In genomic region chr1:205476648-205477047, GRCh38 we compare ENCODE assay signal across 2 cellular contexts.
TF ChIP-seq lines count a peak whose summit lies in the region.

No MANE protein-coding gene starts in this region.

TF ChIP-seq in HEK293, 187 proteins besides CTCF, POLR2A, EP300 and RAD21:
- 0 out of 2 replicates have a peak, but pooled peaks have one; percentile 45 for TF ChIP-seq ZNF785 (tag by site-specific recombination; IDR thresholded peaks at IDR 0.05)
- TF ChIP-seq, protein P1, sequence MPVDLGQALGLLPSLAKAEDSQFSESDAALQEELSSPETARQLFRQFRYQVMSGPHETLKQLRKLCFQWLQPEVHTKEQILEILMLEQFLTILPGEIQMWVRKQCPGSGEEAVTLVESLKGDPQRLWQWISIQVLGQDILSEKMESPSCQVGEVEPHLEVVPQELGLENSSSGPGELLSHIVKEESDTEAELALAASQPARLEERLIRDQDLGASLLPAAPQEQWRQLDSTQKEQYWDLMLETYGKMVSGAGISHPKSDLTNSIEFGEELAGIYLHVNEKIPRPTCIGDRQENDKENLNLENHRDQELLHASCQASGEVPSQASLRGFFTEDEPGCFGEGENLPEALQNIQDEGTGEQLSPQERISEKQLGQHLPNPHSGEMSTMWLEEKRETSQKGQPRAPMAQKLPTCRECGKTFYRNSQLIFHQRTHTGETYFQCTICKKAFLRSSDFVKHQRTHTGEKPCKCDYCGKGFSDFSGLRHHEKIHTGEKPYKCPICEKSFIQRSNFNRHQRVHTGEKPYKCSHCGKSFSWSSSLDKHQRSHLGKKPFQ (tag by site-specific recombination; IDR thresholded peaks at IDR 0.05) = peak; percentile 91
- TF ChIP-seq ZNF157 (tag by site-specific recombination; IDR thresholded peaks at IDR 0.05) = no peak
- no peak for TF ChIP-seq PRDM6 (tag by site-specific recombination; IDR thresholded peaks at IDR 0.05)
- no peak for TF ChIP-seq ZFHX2 (tag by site-specific recombination; conservative IDR thresholded peaks at IDR 0.05)
- TF ChIP-seq, protein P2, sequence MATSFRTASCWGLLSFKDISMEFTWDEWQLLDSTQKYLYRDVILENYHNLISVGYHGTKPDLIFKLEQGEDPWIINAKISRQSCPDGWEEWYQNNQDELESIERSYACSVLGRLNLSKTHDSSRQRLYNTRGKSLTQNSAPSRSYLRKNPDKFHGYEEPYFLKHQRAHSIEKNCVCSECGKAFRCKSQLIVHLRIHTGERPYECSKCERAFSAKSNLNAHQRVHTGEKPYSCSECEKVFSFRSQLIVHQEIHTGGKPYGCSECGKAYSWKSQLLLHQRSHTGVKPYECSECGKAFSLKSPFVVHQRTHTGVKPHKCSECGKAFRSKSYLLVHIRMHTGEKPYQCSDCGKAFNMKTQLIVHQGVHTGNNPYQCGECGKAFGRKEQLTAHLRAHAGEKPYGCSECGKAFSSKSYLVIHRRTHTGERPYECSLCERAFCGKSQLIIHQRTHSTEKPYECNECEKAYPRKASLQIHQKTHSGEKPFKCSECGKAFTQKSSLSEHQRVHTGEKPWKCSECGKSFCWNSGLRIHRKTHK (tag by site-specific recombination; IDR thresholded peaks at IDR 0.05) = no peak
- 0 out of 2 replicates have a peak, but pooled peaks have one; percentile 59 for TF ChIP-seq ZNF148 (tag by site-specific recombination; IDR thresholded peaks at IDR 0.05; ENCODE audit: borderline replicate concordance)
- TF ChIP-seq, protein P3, sequence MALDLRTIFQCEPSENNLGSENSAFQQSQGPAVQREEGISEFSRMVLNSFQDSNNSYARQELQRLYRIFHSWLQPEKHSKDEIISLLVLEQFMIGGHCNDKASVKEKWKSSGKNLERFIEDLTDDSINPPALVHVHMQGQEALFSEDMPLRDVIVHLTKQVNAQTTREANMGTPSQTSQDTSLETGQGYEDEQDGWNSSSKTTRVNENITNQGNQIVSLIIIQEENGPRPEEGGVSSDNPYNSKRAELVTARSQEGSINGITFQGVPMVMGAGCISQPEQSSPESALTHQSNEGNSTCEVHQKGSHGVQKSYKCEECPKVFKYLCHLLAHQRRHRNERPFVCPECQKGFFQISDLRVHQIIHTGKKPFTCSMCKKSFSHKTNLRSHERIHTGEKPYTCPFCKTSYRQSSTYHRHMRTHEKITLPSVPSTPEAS (tag by site-specific recombination; IDR thresholded peaks at IDR 0.05) = peak; percentile 11; the same call in 1 of the 2 replicates
- TF ChIP-seq ZNF133 (tag by site-specific recombination; IDR thresholded peaks at IDR 0.05) = peak; percentile 19; the same call in 1 of the 2 replicates
- TF ChIP-seq ZNF274 (IDR thresholded peaks at IDR 0.05; ENCODE audit: low read length) = no peak
- peak; percentile 30; the same call in 1 of the 2 replicates for TF ChIP-seq ZNF274 (tag by site-specific recombination; IDR thresholded peaks at IDR 0.05; ENCODE audit: borderline replicate concordance)
- TF ChIP-seq ZNF416 (tag by site-specific recombination; IDR thresholded peaks at IDR 0.05) = no peak
- no peak for TF ChIP-seq ZNF169 (tag by site-specific recombination; IDR thresholded peaks at IDR 0.05)
- peak; percentile 57; the same call in 1 of the 2 replicates for TF ChIP-seq ZNF311 (tag by site-specific recombination; IDR thresholded peaks at IDR 0.05; ENCODE audit: borderline replicate concordance)

TF ChIP-seq in GM12878, 131 proteins besides CTCF, POLR2A, EP300 and RAD21:
- TF ChIP-seq HDGF (IDR thresholded peaks at IDR 0.05) (0 out of 2 replicates have a peak, but pooled peaks have one; percentile 40), RAD51 (IDR thresholded peaks at IDR 0.05) (no peak)
